In genomic region chr11:129213261-129213660, GRCh38 we compare ENCODE assay signal across 4 cellular contexts. TPM values are rescaled to one million over a fixed set of nuclear protein-coding genes. Genes with fewer than 3 reads are reported as not detected.
"Had no signal": no experiment of that assay in that cellular context is flagged by ENCODE, and none has a peak within 500 bp of the region (broad histone marks: within the 10 kb centered on the region; RNA-seq: fewer than 3 reads in every experiment).

No MANE protein-coding gene starts in this region.

- H3K4me3 ChIP-seq: GM12878 had no signal

- DNase-seq: GDM1, GF-D8 had no signal

RNA-seq across cellular contexts. Expression of gene ARHGAP32, which starts 21.1 kb away (rescaled TPM):
- total RNA-seq: G401 had no signal
